11 cellular contexts compared by ENCODE assay signal in genomic region chr14:75513911-75514672, GRCh38. TPM values are rescaled to one million over a fixed set of nuclear protein-coding genes. Genes with fewer than 3 reads are reported as not detected.
A peak's percentile ranks its signal among the peaks of the same experiment; 100 is the strongest.
DNase-seq lines count a peak whose midpoint lies in the region; ATAC-seq and TF ChIP-seq lines count a peak whose summit lies in the region.
"Had no signal": no experiment of that assay in that cellular context is flagged by ENCODE, and none has a peak within 500 bp of the region (broad histone marks: within the 10 kb centered on the region; RNA-seq: fewer than 3 reads in every experiment).

No MANE protein-coding gene starts in this region.

- H3K27me3 ChIP-seq in OCI-LY3 (ENCODE audit: low read depth, low read length), result no peaks in the 10 kb centered on the region

- H3K9ac ChIP-seq in OCI-LY3 (ENCODE audit: low read length), result peak overlapping the region; percentile 100

- H3K36me3 Mint-ChIP-seq in activated CD4-positive, alpha-beta T cell treated with anti-CD3 and anti-CD28 coated beads, Interleukin-2, amount 10 ng/mL, durations not matched to agents 24 days and 14 days (ENCODE audit: low read depth), result peaks cover 5% of the 10 kb centered on the region
- H3K36me3 Mint-ChIP-seq in stimulated activated memory B cell treated with anti-CD40 and anti-IgM and Interleukin-4, amounts not matched to agents 10 μg/mL and 1 μg/mL and 100 μg/mL, for 72 hours, result peaks cover 11% of the 10 kb centered on the region
- peaks cover 8% of the 10 kb centered on the region for H3K36me3 Mint-ChIP-seq in chondrocyte (ENCODE audit: low read depth)

- peak; percentile 52 for ATAC-seq in HG02642 (IDR thresholded peaks at IDR 0.05; ENCODE audit: poor library complexity, unreplicated experiment)
- ATAC-seq in stimulated activated memory B cell treated with anti-CD40 and anti-IgM and Interleukin-4, amounts not matched to agents 10 μg/mL and 1 μg/mL and 100 μg/mL, for 72 hours, result peak; percentile 79
- ATAC-seq: A549, K562 had no signal

- peaks cover 34% of the 10 kb centered on the region for H3K79me2 ChIP-seq in OCI-LY3 (ENCODE audit: low read length)

- H4K20me1 ChIP-seq in OCI-LY3 (ENCODE audit: insufficient read depth, low read length), result no peaks in the 10 kb centered on the region

- no peaks in the 10 kb centered on the region for H3K27me3 Mint-ChIP-seq in activated CD4-positive, alpha-beta T cell treated with anti-CD3 and anti-CD28 coated beads, Interleukin-2, amount 10 ng/mL, durations not matched to agents 24 days and 14 days
- H3K27me3 Mint-ChIP-seq in stimulated activated memory B cell treated with anti-CD40 and anti-IgM and Interleukin-4, amounts not matched to agents 10 μg/mL and 1 μg/mL and 100 μg/mL, for 72 hours, result no peaks in the 10 kb centered on the region
- peaks cover 28% of the 10 kb centered on the region for H3K27me3 Mint-ChIP-seq in chondrocyte (ENCODE audit: low read depth)

- H3K4me3 ChIP-seq in OCI-LY3 (ENCODE audit: low read length), result peak overlapping the region; percentile 29
- H3K4me3 ChIP-seq: A549, K562 had no signal

- TF ChIP-seq CTCF in OCI-LY3 (IDR thresholded peaks at IDR 0.05; ENCODE audit: low read depth, low read length) (no peak), chondrocyte (IDR thresholded peaks at IDR 0.05) (no peak)

- H3K4me1 Mint-ChIP-seq in activated CD4-positive, alpha-beta T cell treated with anti-CD3 and anti-CD28 coated beads, Interleukin-2, amount 10 ng/mL, durations not matched to agents 24 days and 14 days, result peaks cover 42% of the 10 kb centered on the region
- H3K4me1 Mint-ChIP-seq in stimulated activated memory B cell treated with anti-CD40 and anti-IgM and Interleukin-4, amounts not matched to agents 10 μg/mL and 1 μg/mL and 100 μg/mL, for 72 hours, result peaks cover 63% of the 10 kb centered on the region
- peaks cover 3% of the 10 kb centered on the region for H3K4me1 Mint-ChIP-seq in chondrocyte (ENCODE audit: low read depth)

- H3K27ac ChIP-seq in OCI-LY3 (ENCODE audit: low read length), result peak overlapping the region; percentile 99

- no peak overlapping the region for H3K4me3 Mint-ChIP-seq in activated CD4-positive, alpha-beta T cell treated with anti-CD3 and anti-CD28 coated beads, Interleukin-2, amount 10 ng/mL, durations not matched to agents 24 days and 14 days
- H3K4me3 Mint-ChIP-seq in stimulated activated memory B cell treated with anti-CD40 and anti-IgM and Interleukin-4, amounts not matched to agents 10 μg/mL and 1 μg/mL and 100 μg/mL, for 72 hours, result peak overlapping the region; percentile 86
- H3K4me3 Mint-ChIP-seq in chondrocyte (ENCODE audit: unreplicated experiment), result no peak overlapping the region

- intact Hi-C loops in activated CD4-positive, alpha-beta T cell treated with anti-CD3 and anti-CD28 coated beads, Interleukin-2, amount 10 ng/mL, durations not matched to agents 24 days and 14 days (cut with micrococcal nuclease), result no loop called here

- peaks cover 88% of the 10 kb centered on the region for H3K4me1 ChIP-seq in OCI-LY3 (ENCODE audit: low read length)
- H3K4me1 ChIP-seq: A549 had no signal

- H3K27ac Mint-ChIP-seq in activated CD4-positive, alpha-beta T cell treated with anti-CD3 and anti-CD28 coated beads, Interleukin-2, amount 10 ng/mL, durations not matched to agents 24 days and 14 days, result no peak overlapping the region
- peak overlapping the region; percentile 94 for H3K27ac Mint-ChIP-seq in stimulated activated memory B cell treated with anti-CD40 and anti-IgM and Interleukin-4, amounts not matched to agents 10 μg/mL and 1 μg/mL and 100 μg/mL, for 72 hours
- no peak overlapping the region for H3K27ac Mint-ChIP-seq in chondrocyte (ENCODE audit: unreplicated experiment)

- peaks cover 9% of the 10 kb centered on the region for H3K9me3 Mint-ChIP-seq in activated CD4-positive, alpha-beta T cell treated with anti-CD3 and anti-CD28 coated beads, Interleukin-2, amount 10 ng/mL, durations not matched to agents 24 days and 14 days
- H3K9me3 Mint-ChIP-seq in stimulated activated memory B cell treated with anti-CD40 and anti-IgM and Interleukin-4, amounts not matched to agents 10 μg/mL and 1 μg/mL and 100 μg/mL, for 72 hours, result peaks cover 10% of the 10 kb centered on the region
- peaks cover 25% of the 10 kb centered on the region for H3K9me3 Mint-ChIP-seq in chondrocyte (ENCODE audit: low read depth)

- peak overlapping the region; percentile 100 for H3K4me2 ChIP-seq in OCI-LY3 (ENCODE audit: low read length)
- H3K4me2 ChIP-seq: A549 had no signal

- no peak overlapping the region for H2AFZ ChIP-seq in OCI-LY3 (ENCODE audit: low read depth, low read length)

- H3K9me3 ChIP-seq in OCI-LY3 (ENCODE audit: insufficient read depth, low read length), result peaks cover 11% of the 10 kb centered on the region

- peaks cover 22% of the 10 kb centered on the region for H3K36me3 ChIP-seq in OCI-LY3 (replicated peaks; ENCODE audit: low read depth, low read length)

- DNase-seq in activated CD4-positive, alpha-beta T cell treated with anti-CD3 and anti-CD28 coated beads, Interleukin-2, amount 10 ng/mL, durations not matched to agents 24 days and 14 days, result peak; percentile 57
- no peak for DNase-seq in activated CD4-positive, alpha-beta T cell treated with anti-CD3 and anti-CD28 coated beads for 4 hours
- DNase-seq in COR-L47 (lab: John Stamatoyannopoulos, UW) (no peak), LoVo (ENCODE audit: low spot score) (no peak), chondrocyte (ENCODE audit: low spot score) (no peak)

RNA-seq across cellular contexts. Expression of gene BATF, which starts 8.2 kb away (rescaled TPM):
- 175 and 178 TPM in 2 replicates for total RNA-seq in activated CD4-positive, alpha-beta T cell treated with anti-CD3 and anti-CD28 coated beads, Interleukin-2, amount 10 ng/mL, durations not matched to agents 24 days and 14 days
- total RNA-seq in chondrocyte, result not detected in 3 replicates
- total RNA-seq: kidney epithelial cell had no signal

Comparison
In these comparisons a context has a peak if more than half of its experiments do, and no peak if none do; other contexts are left out.
1. RNA of gene BATF, which starts 8.2 kb away (total RNA-seq): 175 to 178 TPM in activated CD4-positive, alpha-beta T cell treated with anti-CD3 and anti-CD28 coated beads, Interleukin-2, amount 10 ng/mL, durations not matched to agents 24 days and 14 days; not detected in chondrocyte; every median in the first group is over 100 times any median in the second.